1 cellular context compared by ENCODE assay signal in genomic region chr7:129334473-129334872, GRCh38.
TF ChIP-seq lines count a peak whose summit lies in the region.

No MANE protein-coding gene starts in this region.

TF ChIP-seq in GM23338, 12 proteins besides CTCF, POLR2A, EP300 and RAD21 (continued from another document):
- TF ChIP-seq ZNF331 (CRISPR knock-in tag; IDR thresholded peaks at IDR 0.05; ENCODE audit: low read depth) (no peak), EZH2 (IDR thresholded peaks at IDR 0.05; ENCODE audit: low read depth, unreplicated experiment) (no peak), ETS1 (IDR thresholded peaks at IDR 0.05) (no peak), CREB1 (CRISPR knock-in tag; IDR thresholded peaks at IDR 0.05; ENCODE audit: low read depth) (no peak), JUNB (IDR thresholded peaks at IDR 0.05; ENCODE audit: unreplicated experiment) (no peak), POLR2AphosphoS5 (IDR thresholded peaks at IDR 0.05; ENCODE audit: low read depth) (no peak), ZNF462 (CRISPR knock-in tag; IDR thresholded peaks at IDR 0.05) (no peak), STAT1 (IDR thresholded peaks at IDR 0.05; ENCODE audit: unreplicated experiment) (no peak), ZNF114 (CRISPR knock-in tag; IDR thresholded peaks at IDR 0.05) (no peak)
- TF ChIP-seq, protein P1, sequence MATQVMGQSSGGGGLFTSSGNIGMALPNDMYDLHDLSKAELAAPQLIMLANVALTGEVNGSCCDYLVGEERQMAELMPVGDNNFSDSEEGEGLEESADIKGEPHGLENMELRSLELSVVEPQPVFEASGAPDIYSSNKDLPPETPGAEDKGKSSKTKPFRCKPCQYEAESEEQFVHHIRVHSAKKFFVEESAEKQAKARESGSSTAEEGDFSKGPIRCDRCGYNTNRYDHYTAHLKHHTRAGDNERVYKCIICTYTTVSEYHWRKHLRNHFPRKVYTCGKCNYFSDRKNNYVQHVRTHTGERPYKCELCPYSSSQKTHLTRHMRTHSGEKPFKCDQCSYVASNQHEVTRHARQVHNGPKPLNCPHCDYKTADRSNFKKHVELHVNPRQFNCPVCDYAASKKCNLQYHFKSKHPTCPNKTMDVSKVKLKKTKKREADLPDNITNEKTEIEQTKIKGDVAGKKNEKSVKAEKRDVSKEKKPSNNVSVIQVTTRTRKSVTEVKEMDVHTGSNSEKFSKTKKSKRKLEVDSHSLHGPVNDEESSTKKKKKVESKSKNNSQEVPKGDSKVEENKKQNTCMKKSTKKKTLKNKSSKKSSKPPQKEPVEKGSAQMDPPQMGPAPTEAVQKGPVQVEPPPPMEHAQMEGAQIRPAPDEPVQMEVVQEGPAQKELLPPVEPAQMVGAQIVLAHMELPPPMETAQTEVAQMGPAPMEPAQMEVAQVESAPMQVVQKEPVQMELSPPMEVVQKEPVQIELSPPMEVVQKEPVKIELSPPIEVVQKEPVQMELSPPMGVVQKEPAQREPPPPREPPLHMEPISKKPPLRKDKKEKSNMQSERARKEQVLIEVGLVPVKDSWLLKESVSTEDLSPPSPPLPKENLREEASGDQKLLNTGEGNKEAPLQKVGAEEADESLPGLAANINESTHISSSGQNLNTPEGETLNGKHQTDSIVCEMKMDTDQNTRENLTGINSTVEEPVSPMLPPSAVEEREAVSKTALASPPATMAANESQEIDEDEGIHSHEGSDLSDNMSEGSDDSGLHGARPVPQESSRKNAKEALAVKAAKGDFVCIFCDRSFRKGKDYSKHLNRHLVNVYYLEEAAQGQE (IDR thresholded peaks at IDR 0.05; ENCODE audit: unreplicated experiment) = no peak
TF ChIP-seq in GM23338: peak in this region for 0.
